In the genomic region with DNA sequence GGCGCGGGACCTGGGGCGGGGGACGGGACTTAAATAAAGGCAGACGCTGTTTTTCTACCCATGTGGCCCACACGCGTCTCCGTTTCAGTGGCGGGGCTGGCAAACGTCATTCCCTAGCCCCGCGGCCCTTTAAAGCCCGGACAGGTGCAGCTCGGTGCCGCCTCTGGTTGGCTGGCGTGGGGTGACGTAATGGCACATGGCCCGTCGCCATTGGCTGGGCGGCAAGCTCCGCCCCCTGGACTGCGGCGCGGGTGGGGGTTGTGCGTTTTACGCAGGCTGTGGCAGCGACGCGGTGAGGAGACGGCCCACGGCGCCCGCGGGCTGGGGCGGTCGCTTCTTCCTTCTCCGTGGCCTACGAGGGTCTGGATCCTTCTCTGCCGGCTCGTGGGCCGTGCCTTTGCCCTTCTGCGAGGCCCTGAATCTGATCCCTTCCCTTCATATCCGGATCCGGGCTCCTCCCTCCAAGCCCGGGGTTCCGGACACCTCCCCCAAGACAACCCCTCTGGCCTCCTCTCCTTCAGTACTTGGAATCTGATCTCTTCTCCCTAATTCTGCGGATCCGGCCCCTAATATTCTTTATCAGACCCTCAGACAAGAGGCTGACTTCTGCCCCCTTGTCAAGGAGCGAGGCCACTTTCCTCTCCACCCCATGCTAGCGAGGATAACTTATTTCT, we compare ENCODE assay signal across 1 cellular context.
TF ChIP-seq lines count a peak whose summit lies in the region.

A gene with protein sequence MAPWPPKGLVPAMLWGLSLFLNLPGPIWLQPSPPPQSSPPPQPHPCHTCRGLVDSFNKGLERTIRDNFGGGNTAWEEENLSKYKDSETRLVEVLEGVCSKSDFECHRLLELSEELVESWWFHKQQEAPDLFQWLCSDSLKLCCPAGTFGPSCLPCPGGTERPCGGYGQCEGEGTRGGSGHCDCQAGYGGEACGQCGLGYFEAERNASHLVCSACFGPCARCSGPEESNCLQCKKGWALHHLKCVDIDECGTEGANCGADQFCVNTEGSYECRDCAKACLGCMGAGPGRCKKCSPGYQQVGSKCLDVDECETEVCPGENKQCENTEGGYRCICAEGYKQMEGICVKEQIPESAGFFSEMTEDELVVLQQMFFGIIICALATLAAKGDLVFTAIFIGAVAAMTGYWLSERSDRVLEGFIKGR (plus strand): TSS at position 274 of the 674 bp plus-strand sequence. CDS start 605 bp downstream, outside the sequence.

TF ChIP-seq in K562, 482 proteins besides CTCF, POLR2A, EP300 and RAD21 (continued from another document):
- TF ChIP-seq DPF2 (IDR thresholded peaks at IDR 0.05) = peak; percentile 51
- TF ChIP-seq ZNF12 (CRISPR knock-in tag; IDR thresholded peaks at IDR 0.05) = no peak
- TF ChIP-seq, protein P1, sequence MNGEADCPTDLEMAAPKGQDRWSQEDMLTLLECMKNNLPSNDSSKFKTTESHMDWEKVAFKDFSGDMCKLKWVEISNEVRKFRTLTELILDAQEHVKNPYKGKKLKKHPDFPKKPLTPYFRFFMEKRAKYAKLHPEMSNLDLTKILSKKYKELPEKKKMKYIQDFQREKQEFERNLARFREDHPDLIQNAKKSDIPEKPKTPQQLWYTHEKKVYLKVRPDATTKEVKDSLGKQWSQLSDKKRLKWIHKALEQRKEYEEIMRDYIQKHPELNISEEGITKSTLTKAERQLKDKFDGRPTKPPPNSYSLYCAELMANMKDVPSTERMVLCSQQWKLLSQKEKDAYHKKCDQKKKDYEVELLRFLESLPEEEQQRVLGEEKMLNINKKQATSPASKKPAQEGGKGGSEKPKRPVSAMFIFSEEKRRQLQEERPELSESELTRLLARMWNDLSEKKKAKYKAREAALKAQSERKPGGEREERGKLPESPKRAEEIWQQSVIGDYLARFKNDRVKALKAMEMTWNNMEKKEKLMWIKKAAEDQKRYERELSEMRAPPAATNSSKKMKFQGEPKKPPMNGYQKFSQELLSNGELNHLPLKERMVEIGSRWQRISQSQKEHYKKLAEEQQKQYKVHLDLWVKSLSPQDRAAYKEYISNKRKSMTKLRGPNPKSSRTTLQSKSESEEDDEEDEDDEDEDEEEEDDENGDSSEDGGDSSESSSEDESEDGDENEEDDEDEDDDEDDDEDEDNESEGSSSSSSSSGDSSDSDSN (IDR thresholded peaks at IDR 0.05; ENCODE audit: borderline replicate concordance in 1 of 2, low read depth in 2 of 2, low read length in 2 of 2) = peak in 1 of 2 experiments; percentile 9; a peak in 1 of 4 replicates
- TF ChIP-seq, protein P2, sequence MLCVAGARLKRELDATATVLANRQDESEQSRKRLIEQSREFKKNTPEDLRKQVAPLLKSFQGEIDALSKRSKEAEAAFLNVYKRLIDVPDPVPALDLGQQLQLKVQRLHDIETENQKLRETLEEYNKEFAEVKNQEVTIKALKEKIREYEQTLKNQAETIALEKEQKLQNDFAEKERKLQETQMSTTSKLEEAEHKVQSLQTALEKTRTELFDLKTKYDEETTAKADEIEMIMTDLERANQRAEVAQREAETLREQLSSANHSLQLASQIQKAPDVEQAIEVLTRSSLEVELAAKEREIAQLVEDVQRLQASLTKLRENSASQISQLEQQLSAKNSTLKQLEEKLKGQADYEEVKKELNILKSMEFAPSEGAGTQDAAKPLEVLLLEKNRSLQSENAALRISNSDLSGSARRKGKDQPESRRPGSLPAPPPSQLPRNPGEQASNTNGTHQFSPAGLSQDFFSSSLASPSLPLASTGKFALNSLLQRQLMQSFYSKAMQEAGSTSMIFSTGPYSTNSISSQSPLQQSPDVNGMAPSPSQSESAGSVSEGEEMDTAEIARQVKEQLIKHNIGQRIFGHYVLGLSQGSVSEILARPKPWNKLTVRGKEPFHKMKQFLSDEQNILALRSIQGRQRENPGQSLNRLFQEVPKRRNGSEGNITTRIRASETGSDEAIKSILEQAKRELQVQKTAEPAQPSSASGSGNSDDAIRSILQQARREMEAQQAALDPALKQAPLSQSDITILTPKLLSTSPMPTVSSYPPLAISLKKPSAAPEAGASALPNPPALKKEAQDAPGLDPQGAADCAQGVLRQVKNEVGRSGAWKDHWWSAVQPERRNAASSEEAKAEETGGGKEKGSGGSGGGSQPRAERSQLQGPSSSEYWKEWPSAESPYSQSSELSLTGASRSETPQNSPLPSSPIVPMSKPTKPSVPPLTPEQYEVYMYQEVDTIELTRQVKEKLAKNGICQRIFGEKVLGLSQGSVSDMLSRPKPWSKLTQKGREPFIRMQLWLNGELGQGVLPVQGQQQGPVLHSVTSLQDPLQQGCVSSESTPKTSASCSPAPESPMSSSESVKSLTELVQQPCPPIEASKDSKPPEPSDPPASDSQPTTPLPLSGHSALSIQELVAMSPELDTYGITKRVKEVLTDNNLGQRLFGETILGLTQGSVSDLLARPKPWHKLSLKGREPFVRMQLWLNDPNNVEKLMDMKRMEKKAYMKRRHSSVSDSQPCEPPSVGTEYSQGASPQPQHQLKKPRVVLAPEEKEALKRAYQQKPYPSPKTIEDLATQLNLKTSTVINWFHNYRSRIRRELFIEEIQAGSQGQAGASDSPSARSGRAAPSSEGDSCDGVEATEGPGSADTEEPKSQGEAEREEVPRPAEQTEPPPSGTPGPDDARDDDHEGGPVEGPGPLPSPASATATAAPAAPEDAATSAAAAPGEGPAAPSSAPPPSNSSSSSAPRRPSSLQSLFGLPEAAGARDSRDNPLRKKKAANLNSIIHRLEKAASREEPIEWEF (CRISPR knock-in tag; IDR thresholded peaks at IDR 0.05) = no peak
- TF ChIP-seq NFYB (IDR thresholded peaks at IDR 0.05; ENCODE audit: extremely low read depth, insufficient read length) = peak; percentile 71
- no peak for TF ChIP-seq PPARD (CRISPR knock-in tag; IDR thresholded peaks at IDR 0.05)
- TF ChIP-seq, protein P3, sequence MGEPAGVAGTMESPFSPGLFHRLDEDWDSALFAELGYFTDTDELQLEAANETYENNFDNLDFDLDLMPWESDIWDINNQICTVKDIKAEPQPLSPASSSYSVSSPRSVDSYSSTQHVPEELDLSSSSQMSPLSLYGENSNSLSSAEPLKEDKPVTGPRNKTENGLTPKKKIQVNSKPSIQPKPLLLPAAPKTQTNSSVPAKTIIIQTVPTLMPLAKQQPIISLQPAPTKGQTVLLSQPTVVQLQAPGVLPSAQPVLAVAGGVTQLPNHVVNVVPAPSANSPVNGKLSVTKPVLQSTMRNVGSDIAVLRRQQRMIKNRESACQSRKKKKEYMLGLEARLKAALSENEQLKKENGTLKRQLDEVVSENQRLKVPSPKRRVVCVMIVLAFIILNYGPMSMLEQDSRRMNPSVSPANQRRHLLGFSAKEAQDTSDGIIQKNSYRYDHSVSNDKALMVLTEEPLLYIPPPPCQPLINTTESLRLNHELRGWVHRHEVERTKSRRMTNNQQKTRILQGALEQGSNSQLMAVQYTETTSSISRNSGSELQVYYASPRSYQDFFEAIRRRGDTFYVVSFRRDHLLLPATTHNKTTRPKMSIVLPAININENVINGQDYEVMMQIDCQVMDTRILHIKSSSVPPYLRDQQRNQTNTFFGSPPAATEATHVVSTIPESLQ (CRISPR knock-in tag; IDR thresholded peaks at IDR 0.05) = no peak
- no peak for TF ChIP-seq ZNF324 (CRISPR knock-in tag; IDR thresholded peaks at IDR 0.05)
- no peak for TF ChIP-seq NCOA2 (IDR thresholded peaks at IDR 0.05; ENCODE audit: partially characterized antibody in 2 of 2)
- no peak for TF ChIP-seq ZNF197 (CRISPR knock-in tag; IDR thresholded peaks at IDR 0.05; ENCODE audit: low read depth)
- no peak for TF ChIP-seq ZNF696 (CRISPR knock-in tag; conservative IDR thresholded peaks at IDR 0.05)
- peak; percentile 93 for TF ChIP-seq EP400 (IDR thresholded peaks at IDR 0.05)
